ENCODE assay signal across 18 cellular contexts in genomic region chr4:7049739-7050138, GRCh38. TPM values are rescaled to one million over a fixed set of nuclear protein-coding genes. Genes with fewer than 3 reads are reported as not detected.
DNase-seq lines count a peak whose midpoint lies in the region; ATAC-seq and TF ChIP-seq lines count a peak whose summit lies in the region.
"Had no signal": no experiment of that assay in that cellular context is flagged by ENCODE, and none has a peak within 500 bp of the region (broad histone marks: within the 10 kb centered on the region; RNA-seq: fewer than 3 reads in every experiment).

No MANE protein-coding gene starts in this region.

- no peak overlapping the region for H3K4me3 Mint-ChIP-seq in activated CD8-positive, alpha-beta T cell treated with anti-CD3 and anti-CD28 coated beads, Interleukin-2, amount 10 ng/mL, durations not matched to agents 7 days and 5 days
- no peak overlapping the region for H3K4me3 Mint-ChIP-seq in activated CD8-positive, alpha-beta T cell treated with anti-CD3 and anti-CD28 coated beads for 36 hours
- no peak overlapping the region for H3K4me3 Mint-ChIP-seq in GM23338
- peak overlapping the region in 1 of 2 donors; percentile 34 for H3K4me3 Mint-ChIP-seq in effector memory CD8-positive, alpha-beta T cell
- H3K4me3 Mint-ChIP-seq: HFFc6 had no signal

- peaks cover 48% of the 10 kb centered on the region for H3K4me1 Mint-ChIP-seq in activated CD8-positive, alpha-beta T cell treated with anti-CD3 and anti-CD28 coated beads, Interleukin-2, amount 10 ng/mL, durations not matched to agents 7 days and 5 days (ENCODE audit: low read depth)
- H3K4me1 Mint-ChIP-seq in activated CD8-positive, alpha-beta T cell treated with anti-CD3 and anti-CD28 coated beads for 36 hours (ENCODE audit: low read depth): peaks cover 59% of the 10 kb centered on the region
- peaks cover 42% of the 10 kb centered on the region for H3K4me1 Mint-ChIP-seq in GM23338
- H3K4me1 Mint-ChIP-seq in effector memory CD8-positive, alpha-beta T cell (ENCODE audit: low read depth in 2 of 2): peaks cover 39 to 44% of the 10 kb centered on the region in 2 donors

- H2BK5ac ChIP-seq in neuronal stem cell (ENCODE audit: low read length): peak overlapping the region; percentile 69

- no peaks in the 10 kb centered on the region for H3K36me3 ChIP-seq in GM23338 (ENCODE audit: insufficient read depth)
- peaks cover 6 to 38% of the 10 kb centered on the region in 2 donors for H3K36me3 ChIP-seq in neuronal stem cell (replicated peaks in 1 of 2; ENCODE audit: control insufficient read depth in 2 of 2, insufficient read depth in 2 of 2, low read length in 2 of 2)

- no peaks in the 10 kb centered on the region for H3K9me2 ChIP-seq in GM23338 (ENCODE audit: insufficient read depth)

- H3K27ac Mint-ChIP-seq in activated CD8-positive, alpha-beta T cell treated with anti-CD3 and anti-CD28 coated beads, Interleukin-2, amount 10 ng/mL, durations not matched to agents 7 days and 5 days: peak overlapping the region; percentile 55
- H3K27ac Mint-ChIP-seq in activated CD8-positive, alpha-beta T cell treated with anti-CD3 and anti-CD28 coated beads for 36 hours: no peak overlapping the region
- peak overlapping the region; percentile 89 for H3K27ac Mint-ChIP-seq in GM23338
- peak overlapping the region; percentile 46 to 84 for H3K27ac Mint-ChIP-seq in effector memory CD8-positive, alpha-beta T cell
- H3K27ac Mint-ChIP-seq: HFFc6 had no signal

- no peak overlapping the region for H3K14ac ChIP-seq in neuronal stem cell (ENCODE audit: low read length)

- no peaks in the 10 kb centered on the region for H3F3A ChIP-seq in GM23338 (replicated peaks; ENCODE audit: low read depth)

- CTCF ChIA-PET in activated CD8-positive, alpha-beta T cell treated with anti-CD3 and anti-CD28 coated beads, Interleukin-2, amount 10 ng/mL, durations not matched to agents 7 days and 5 days (lab: Charles Lee): no interaction called here
- CTCF ChIA-PET in activated CD8-positive, alpha-beta T cell treated with anti-CD3 and anti-CD28 coated beads for 36 hours (lab: Charles Lee): interaction anchor here (0.8 to 1.4 kb wide), 2 partner anchors 16 to 32 kb away, joined by 3 read pairs; no protein-coding TSS in a partner anchor

- POLR2A ChIA-PET in activated CD8-positive, alpha-beta T cell treated with anti-CD3 and anti-CD28 coated beads, Interleukin-2, amount 10 ng/mL, durations not matched to agents 7 days and 5 days (lab: Charles Lee): interaction anchor here (0.7 kb wide), 1 partner anchor 10 kb away, joined by 3 read pairs; no protein-coding TSS in a partner anchor
- POLR2A ChIA-PET in activated CD8-positive, alpha-beta T cell treated with anti-CD3 and anti-CD28 coated beads for 36 hours (lab: Charles Lee): interaction anchor here (11.1 kb wide), 1 partner anchor 19 kb away, joined by 123 read pairs; the partner anchor contains the start of gene GRPEL1

- TF ChIP-seq CTCF in activated CD8-positive, alpha-beta T cell treated with anti-CD3 and anti-CD28 coated beads for 36 hours (IDR thresholded peaks at IDR 0.05): no peak
- TF ChIP-seq CTCF in GM23338 (conservative IDR thresholded peaks at IDR 0.05; ENCODE audit: low read depth in 2 of 2): no peak

- H4K91ac ChIP-seq in neuronal stem cell (ENCODE audit: low read depth, low read length, poor library complexity): no peak overlapping the region

- H3K9me3 Mint-ChIP-seq in activated CD8-positive, alpha-beta T cell treated with anti-CD3 and anti-CD28 coated beads, Interleukin-2, amount 10 ng/mL, durations not matched to agents 7 days and 5 days (ENCODE audit: insufficient read depth): no peaks in the 10 kb centered on the region
- H3K9me3 Mint-ChIP-seq in activated CD8-positive, alpha-beta T cell treated with anti-CD3 and anti-CD28 coated beads for 36 hours: no peaks in the 10 kb centered on the region
- H3K9me3 Mint-ChIP-seq in GM23338: no peaks in the 10 kb centered on the region; the same call in 1 of the 3 replicates
- no peaks in the 10 kb centered on the region for H3K9me3 Mint-ChIP-seq in effector memory CD8-positive, alpha-beta T cell
- H3K9me3 Mint-ChIP-seq: HFFc6 had no signal

- no CpG with 5 or more reads among the region's 11 CpGs for WGBS in neuronal stem cell (ENCODE audit: extremely low coverage in 2 of 2, insufficient read length in 2 of 2, insufficient replicate concordance in 1 of 2), 2 donors

- H3K27ac ChIP-seq in GM23338 (ENCODE audit: low read depth) (no peak overlapping the region), neuronal stem cell (replicated peaks; ENCODE audit: low read length) (no peak overlapping the region)

- H3K18ac ChIP-seq in neuronal stem cell (ENCODE audit: low read length): peak overlapping the region; percentile 42

- H3K79me2 ChIP-seq in GM23338 (replicated peaks; ENCODE audit: insufficient read depth): peaks cover 54% of the 10 kb centered on the region

- no peak overlapping the region for H4K8ac ChIP-seq in neuronal stem cell (ENCODE audit: low read depth, low read length)

- H3K4me3 ChIP-seq in GM23338 (no peak overlapping the region), neuronal stem cell (ENCODE audit: low read length in 2 of 2) (no peak overlapping the region)

- H3K36me3 Mint-ChIP-seq in activated CD8-positive, alpha-beta T cell treated with anti-CD3 and anti-CD28 coated beads, Interleukin-2, amount 10 ng/mL, durations not matched to agents 7 days and 5 days (ENCODE audit: low read depth): peaks cover 19% of the 10 kb centered on the region
- H3K36me3 Mint-ChIP-seq in activated CD8-positive, alpha-beta T cell treated with anti-CD3 and anti-CD28 coated beads for 36 hours (ENCODE audit: low read depth): peaks cover 10% of the 10 kb centered on the region
- H3K36me3 Mint-ChIP-seq in GM23338 (ENCODE audit: low read depth): peaks cover 5% of the 10 kb centered on the region
- peaks cover 43% of the 10 kb centered on the region for H3K36me3 Mint-ChIP-seq in effector memory CD8-positive, alpha-beta T cell (ENCODE audit: insufficient read depth)

- no peak overlapping the region for H2BK12ac ChIP-seq in neuronal stem cell (ENCODE audit: low read length)

- H3K79me1 ChIP-seq in neuronal stem cell (ENCODE audit: low read depth, low read length): peaks cover 31% of the 10 kb centered on the region

- H3K4me2 ChIP-seq in GM23338 (no peak overlapping the region), neuronal stem cell (ENCODE audit: insufficient read depth, low read length, poor library complexity, severe bottlenecking) (no peak overlapping the region)

- no peak overlapping the region for H3K4ac ChIP-seq in neuronal stem cell (ENCODE audit: low read length)

- H2AFZ ChIP-seq in GM23338 (no peak overlapping the region), neuronal stem cell (ENCODE audit: low read length) (no peak overlapping the region)

- H3K9ac ChIP-seq in neuronal stem cell (ENCODE audit: low read depth, low read length, poor library complexity): no peak overlapping the region

- no peak overlapping the region for H2BK120ac ChIP-seq in neuronal stem cell (ENCODE audit: low read depth, low read length)

- H2AK5ac ChIP-seq in neuronal stem cell (ENCODE audit: low read depth, low read length): no peak overlapping the region

- H2BK15ac ChIP-seq in neuronal stem cell (ENCODE audit: low read length): no peak overlapping the region

- DNase-seq in activated CD8-positive, alpha-beta T cell treated with anti-CD3 and anti-CD28 coated beads, Interleukin-2, amount 10 ng/mL, durations not matched to agents 7 days and 5 days: no peak
- no peak for DNase-seq in activated CD8-positive, alpha-beta T cell treated with anti-CD3 and anti-CD28 coated beads for 36 hours
- DNase-seq in GM23338 (ENCODE audit: low spot score) (no peak), neuronal stem cell (ENCODE audit: low spot score) (no peak), ACHN (no peak), T1000 (lab: John Stamatoyannopoulos, UW) (no peak), medulla oblongata (ENCODE audit: extremely low spot score) (no peak)
- DNase-seq in effector memory CD8-positive, alpha-beta T cell: no peak
- DNase-seq: 8988T, C1 segment of cervical spinal cord, DMS 273 treated with DMSO at 0.1 percent for 48 hours, HFFc6, KG1, NCI-H1092, NCI-H2081 treated with DMSO at 0.1 percent for 48 hours, NCI-H510A treated with DMSO at 0.1 percent for 48 hours, NCI-H82, PC-3 had no signal

- H3K27me3 Mint-ChIP-seq in activated CD8-positive, alpha-beta T cell treated with anti-CD3 and anti-CD28 coated beads, Interleukin-2, amount 10 ng/mL, durations not matched to agents 7 days and 5 days (ENCODE audit: low read depth): no peaks in the 10 kb centered on the region
- no peaks in the 10 kb centered on the region for H3K27me3 Mint-ChIP-seq in activated CD8-positive, alpha-beta T cell treated with anti-CD3 and anti-CD28 coated beads for 36 hours
- peaks cover 10% of the 10 kb centered on the region for H3K27me3 Mint-ChIP-seq in GM23338 (ENCODE audit: insufficient read depth, low read depth, poor library complexity)
- no peaks in the 10 kb centered on the region for H3K27me3 Mint-ChIP-seq in effector memory CD8-positive, alpha-beta T cell

- peak overlapping the region; percentile 48 for H3K23ac ChIP-seq in neuronal stem cell (ENCODE audit: low read depth, low read length, poor library complexity)

- no peak for ATAC-seq in activated CD8-positive, alpha-beta T cell treated with anti-CD3 and anti-CD28 coated beads, Interleukin-2, amount 10 ng/mL, durations not matched to agents 7 days and 5 days
- no peak for ATAC-seq in activated CD8-positive, alpha-beta T cell treated with anti-CD3 and anti-CD28 coated beads for 36 hours
- ATAC-seq in GM23338: no peak
- ATAC-seq in effector memory CD8-positive, alpha-beta T cell (replicated peaks): no peak
- ATAC-seq: PC-3 had no signal

- intact Hi-C loops in activated CD8-positive, alpha-beta T cell treated with anti-CD3 and anti-CD28 coated beads for 36 hours (cut with micrococcal nuclease): no loop called here

- no peaks in the 10 kb centered on the region for H3K4me1 ChIP-seq in GM23338 (ENCODE audit: insufficient read depth)
- peaks cover 4% of the 10 kb centered on the region in 2 donors for H3K4me1 ChIP-seq in neuronal stem cell (ENCODE audit: control insufficient read depth in 2 of 2, insufficient read depth in 1 of 2, low read depth in 1 of 2, low read length in 2 of 2)

- H3K9me3 ChIP-seq in neuronal stem cell (replicated peaks in 1 of 2; ENCODE audit: control insufficient read depth in 2 of 2, insufficient read depth in 1 of 2, low read depth in 1 of 2, low read length in 2 of 2): peaks cover 0 to 4% of the 10 kb centered on the region in 2 donors

- in situ Hi-C loops in ACHN (cut with HindIII; ENCODE audit: low pct_ligation_motif_present, low pct_unique_long_range_greater_than_20kb, low sequenced_read_pairs): no loop called here

- H3K27me3 ChIP-seq in GM23338 (ENCODE audit: insufficient read depth): no peaks in the 10 kb centered on the region
- H3K27me3 ChIP-seq in neuronal stem cell (ENCODE audit: control insufficient read depth in 3 of 3, insufficient read depth in 3 of 3, low read depth in 1 of 3, low read length in 3 of 3): no peaks in the 10 kb centered on the region

- H4K20me1 ChIP-seq in GM23338 (replicated peaks; ENCODE audit: insufficient read depth): peaks cover 45% of the 10 kb centered on the region

RNA-seq across cellular contexts. Expression of gene TADA2B, which starts 6.6 kb away (rescaled TPM):
- total RNA-seq in activated CD8-positive, alpha-beta T cell treated with anti-CD3 and anti-CD28 coated beads, Interleukin-2, amount 10 ng/mL, durations not matched to agents 7 days and 5 days: 10 to 100 TPM; 16.6 to 16.8 TPM
- total RNA-seq in activated CD8-positive, alpha-beta T cell treated with anti-CD3 and anti-CD28 coated beads for 36 hours: 10 to 100 TPM in 1 of 2 experiments, 1 to 10 TPM in 1; 7.7 to 10.0 TPM
- 11.4 and 12.0 TPM in 2 replicates for total RNA-seq in GM23338 (2014; rRNA removed; shearing (Covaris generic))
- 3.0 and 3.6 TPM in 2 replicates for polyA plus RNA-seq in GM23338 (2016; fragmentation: Nextera tagmentation; extraction: Ambion mirVana)
- polyA plus RNA-seq in neuronal stem cell (2013, experiment 1 of 2): 9.9 TPM
- 9.9 TPM for polyA plus RNA-seq in neuronal stem cell (2013, experiment 2 of 2)

RNA-seq across cellular contexts. Expression of gene GRPEL1, which starts 18.1 kb away (rescaled TPM):
- total RNA-seq in activated CD8-positive, alpha-beta T cell treated with anti-CD3 and anti-CD28 coated beads, Interleukin-2, amount 10 ng/mL, durations not matched to agents 7 days and 5 days: 10 to 100 TPM; 43.1 to 49.4 TPM
- total RNA-seq in activated CD8-positive, alpha-beta T cell treated with anti-CD3 and anti-CD28 coated beads for 36 hours: 10 to 100 TPM; 82.4 to 84.5 TPM
- 27.4 and 27.6 TPM in 2 replicates for total RNA-seq in GM23338 (2014; rRNA removed; shearing (Covaris generic))
- 108 and 112 TPM in 2 replicates for polyA plus RNA-seq in GM23338 (2016; fragmentation: Nextera tagmentation; extraction: Ambion mirVana)
- polyA plus RNA-seq in neuronal stem cell (2013, experiment 1 of 2): 10.3 TPM
- polyA plus RNA-seq in neuronal stem cell (2013, experiment 2 of 2): 9.4 TPM
